In genomic region chr2:12619975-12620374, GRCh38 we compare ENCODE assay signal across 9 cellular contexts.
DNase-seq lines count a peak whose midpoint lies in the region; ATAC-seq and TF ChIP-seq lines count a peak whose summit lies in the region.
"Had no signal": no experiment of that assay in that cellular context is flagged by ENCODE, and none has a peak within 500 bp of the region (broad histone marks: within the 10 kb centered on the region; RNA-seq: fewer than 3 reads in every experiment).

No MANE protein-coding gene starts in this region.

- H3K9me3 ChIP-seq in upper lobe of right lung = no peaks in the 10 kb centered on the region

- TF ChIP-seq CTCF in AG09319 (IDR thresholded peaks at IDR 0.05; ENCODE audit: low read depth, low read length) (no peak), astrocyte of the cerebellum (IDR thresholded peaks at IDR 0.05; ENCODE audit: low read depth, low read length, missing control alignments) (no peak), upper lobe of right lung (IDR thresholded peaks at IDR 0.05) (no peak)

- intact Hi-C loops in upper lobe of right lung (cut with DNase I) = no loop called here

- H3K36me3 ChIP-seq in upper lobe of right lung = no peaks in the 10 kb centered on the region

- in situ Hi-C loops in astrocyte of the cerebellum (cut with HindIII; ENCODE audit: low sequenced_read_pairs) = no loop called here

- H3K4me3 ChIP-seq in astrocyte of the cerebellum (ENCODE audit: low read depth, low read length) = no peak overlapping the region
- H3K4me3 ChIP-seq in upper lobe of right lung = no peak overlapping the region

- ATAC-seq in upper lobe of right lung = no peak

- no peak overlapping the region for H3K27ac ChIP-seq in upper lobe of right lung

- no peaks in the 10 kb centered on the region for H3K27me3 ChIP-seq in upper lobe of right lung

- H3K4me1 ChIP-seq in upper lobe of right lung = no peaks in the 10 kb centered on the region

- peak; percentile 66 for DNase-seq in AG09319 (ENCODE audit: extremely low read depth, low read depth)
- peak; percentile 64 for DNase-seq in HCEC 1CT
- peak; percentile 97 for DNase-seq in astrocyte of the cerebellum (ENCODE audit: low read depth)
- peak; percentile 98 for DNase-seq in kidney tubule cell (ENCODE audit: low spot score)
- DNase-seq in upper lobe of right lung = no peak
- DNase-seq in NCI-H524 (lab: John Stamatoyannopoulos, UW) = no peak
- no peak for DNase-seq in activated T-cell treated with anti-CD3 and anti-CD28 coated beads, Interleukin-2, amount 50 U/mL, for 1 hour
- DNase-seq in NCI-H1048 (lab: John Stamatoyannopoulos, UW) = no peak
- DNase-seq: activated CD8-positive, alpha-beta memory T cell treated with anti-CD3 and anti-CD28 coated beads, Interleukin-2, amount 50 U/mL, for 4 hours had no signal

Comparison
In these comparisons a context has a peak if more than half of its experiments do, and no peak if none do; other contexts are left out.
1. DNase-seq: peak in AG09319 (single experiment), HCEC 1CT (single experiment), astrocyte of the cerebellum (single experiment) and kidney tubule cell (single experiment); none in upper lobe of right lung (single experiment), NCI-H524 (0 of 2), activated T-cell treated with anti-CD3 and anti-CD28 coated beads, Interleukin-2, amount 50 U/mL, for 1 hour (single experiment) and NCI-H1048 (single experiment).